Comparison of ENCODE assay signal across 23 cellular contexts in genomic region chr11:13320688-13321087, GRCh38.
"Had no signal": no experiment of that assay in that cellular context is flagged by ENCODE, and none has a peak within 500 bp of the region (broad histone marks: within the 10 kb centered on the region; RNA-seq: fewer than 3 reads in every experiment).

No MANE protein-coding gene starts in this region.

- H3K9me3 ChIP-seq: adrenal gland, body of pancreas, colonic mucosa, spleen, upper lobe of left lung, vagina had no signal

- H3K36me3 ChIP-seq: adrenal gland, colonic mucosa, upper lobe of left lung, vagina had no signal

- H3K4me3 Mint-ChIP-seq: activated CD4-positive, alpha-beta memory T cell treated with anti-CD3 and anti-CD28 coated beads for 36 hours; activated T-cell treated with anti-CD3 and anti-CD28 coated beads, Interleukin-2, amount 50 U/mL, for 4 hours; naive thymus-derived CD8-positive, alpha-beta T cell; T-cell had no signal

- H3K4me3 ChIP-seq: adrenal gland, body of pancreas, colonic mucosa, spleen, upper lobe of left lung, vagina had no signal

- H3K27ac ChIP-seq: adrenal gland, body of pancreas, colonic mucosa, upper lobe of left lung, vagina, VCaP had no signal

- H3K27me3 Mint-ChIP-seq: activated CD4-positive, alpha-beta memory T cell treated with anti-CD3 and anti-CD28 coated beads for 36 hours; naive thymus-derived CD8-positive, alpha-beta T cell; T-cell had no signal

- H3K27ac Mint-ChIP-seq: activated CD4-positive, alpha-beta memory T cell treated with anti-CD3 and anti-CD28 coated beads for 36 hours had no signal

- H3K9me3 Mint-ChIP-seq: activated CD4-positive, alpha-beta memory T cell treated with anti-CD3 and anti-CD28 coated beads for 36 hours; activated T-cell treated with anti-CD3 and anti-CD28 coated beads, Interleukin-2, amount 50 U/mL, for 4 hours; naive thymus-derived CD8-positive, alpha-beta T cell; T-cell had no signal

- H3K4me1 ChIP-seq: colonic mucosa had no signal

- DNase-seq: activated CD4-positive, alpha-beta memory T cell treated with anti-CD3 and anti-CD28 coated beads for 36 hours; activated CD4-positive, alpha-beta T cell treated with anti-CD3 and anti-CD28 coated beads for 48 hours; activated gamma-delta T cell; activated naive CD4-positive, alpha-beta T cell treated with anti-CD3 and anti-CD28 coated beads, Interleukin-2, amount 50 U/mL, for 16 hours; activated T-cell treated with anti-CD3 and anti-CD28 coated beads, Interleukin-2, amount 50 U/mL, for 4 hours; adrenal gland; aorta; body of pancreas; cerebellar nuclear complex; colonic mucosa; effector CD8-positive, alpha-beta T cell; kidney; midbrain; naive thymus-derived CD8-positive, alpha-beta T cell; posterior cingulate gyrus; right cardiac atrium; spleen; stimulated activated naive CD4-positive, alpha-beta T cell treated with Interleukin-2 at 50 U/mL for 16 hours; T-cell; T-helper 9 cell; upper lobe of left lung had no signal

- ATAC-seq: activated T-cell treated with anti-CD3 and anti-CD28 coated beads, Interleukin-2, amount 50 U/mL, for 4 hours; body of pancreas; naive thymus-derived CD8-positive, alpha-beta T cell; right cardiac atrium; T-cell had no signal

- H3K27me3 ChIP-seq: adrenal gland, body of pancreas, colonic mucosa, spleen, upper lobe of left lung, vagina had no signal
